In the genomic region with DNA sequence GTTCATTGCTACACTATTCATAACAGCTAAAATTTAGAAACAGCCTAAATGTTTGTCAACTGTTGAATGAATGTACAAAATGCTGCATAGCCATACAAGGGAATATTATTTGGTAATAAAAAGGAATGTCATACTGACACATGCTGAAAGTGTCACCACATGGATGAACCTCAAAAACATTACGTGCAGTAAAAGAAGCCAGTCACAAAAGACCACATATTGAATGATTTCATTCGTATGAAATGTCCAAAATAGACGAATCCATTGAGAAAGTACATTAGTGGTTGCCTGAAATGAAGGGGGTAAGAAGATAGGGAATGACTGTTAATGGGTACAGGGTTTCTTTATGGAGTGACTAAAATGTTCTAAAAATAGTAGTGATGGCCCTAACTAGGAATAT, we compare ENCODE assay signal across 25 cellular contexts. TPM values are rescaled to one million over a fixed set of nuclear protein-coding genes. Genes with fewer than 3 reads are reported as not detected.
"Had no signal": no experiment of that assay in that cellular context is flagged by ENCODE, and none has a peak within 500 bp of the region (broad histone marks: within the 10 kb centered on the region; RNA-seq: fewer than 3 reads in every experiment).

No MANE protein-coding gene starts in this region.

- DNase-seq: cortex of kidney; effector memory CD8-positive, alpha-beta T cell; foreskin fibroblast; gastrocnemius medialis; head of caudate nucleus; left ventricle myocardium superior; lower lobe of right lung; naive thymus-derived CD8-positive, alpha-beta T cell; nephron progenitor cell; nucleus accumbens; ovary; posterior cingulate gyrus; psoas muscle; right cardiac atrium; sigmoid colon; spleen; stimulated activated CD4-positive, alpha-beta T cell treated with anti-CD3 and anti-CD28 coated beads, Interleukin-4, amount 100 ng/mL, for 4 hours; stimulated activated naive CD8-positive, alpha-beta T cell treated with anti-CD3 and anti-CD28 coated beads, Interleukin-15, Interleukin-2, amounts not matched to agents 100 U/mL and 50 U/mL, for 24 hours; substantia nigra; testis; upper lobe of left lung had no signal

- H3K36me3 ChIP-seq: gastrocnemius medialis, lower lobe of right lung, ovary, sigmoid colon, spleen, tibial nerve, upper lobe of left lung had no signal

- H3K4me3 ChIP-seq: gastrocnemius medialis, lower lobe of right lung, ovary, psoas muscle, sigmoid colon, skin epidermis, spleen, testis, tibial nerve, upper lobe of left lung had no signal

- H3K4me1 ChIP-seq: gastrocnemius medialis, lower lobe of right lung, psoas muscle, sigmoid colon, spleen, testis, tibial nerve, upper lobe of left lung had no signal

- H3K9me3 ChIP-seq: gastrocnemius medialis, lower lobe of right lung, ovary, sigmoid colon, testis, upper lobe of left lung had no signal

- H3K27me3 ChIP-seq: gastrocnemius medialis, ovary, sigmoid colon, spleen, testis, tibial nerve, upper lobe of left lung had no signal

- H3K27ac ChIP-seq: gastrocnemius medialis, lower lobe of right lung, ovary, psoas muscle, sigmoid colon, spleen, testis, tibial nerve, upper lobe of left lung had no signal

RNA-seq across cellular contexts. Expression of a gene that starts 11.6 kb away (rescaled TPM):
- total RNA-seq: dermis microvascular lymphatic vessel endothelial cell; glomerular endothelial cell; naive thymus-derived CD8-positive, alpha-beta T cell had no signal
- polyA plus RNA-seq: naive thymus-derived CD8-positive, alpha-beta T cell had no signal
